ENCODE assay signal across 13 cellular contexts in genomic region chr19:3653865-3654513, GRCh38. TPM values are rescaled to one million over a fixed set of nuclear protein-coding genes. Genes with fewer than 3 reads are reported as not detected.
A peak's percentile ranks its signal among the peaks of the same experiment; 100 is the strongest.
DNase-seq lines count a peak whose midpoint lies in the region; ATAC-seq, FAIRE-seq and TF ChIP-seq lines count a peak whose summit lies in the region.
"Had no signal": no experiment of that assay in that cellular context is flagged by ENCODE, and none has a peak within 500 bp of the region (broad histone marks: within the 10 kb centered on the region; RNA-seq: fewer than 3 reads in every experiment).

No MANE protein-coding gene starts in this region.

- H2AFZ ChIP-seq in KMS-11 (ENCODE audit: low read depth), result no peak overlapping the region
- H2AFZ ChIP-seq: hepatocyte had no signal

- ATAC-seq in stimulated activated naive CD8-positive, alpha-beta T cell treated with anti-CD3 and anti-CD28 coated beads, Interleukin-15, Interleukin-2, amounts not matched to agents 100 U/mL and 50 U/mL, for 24 hours, result no peak
- no peak for ATAC-seq in stimulated activated naive CD8-positive, alpha-beta T cell treated with anti-CD3 and anti-CD28 coated beads, Interleukin-15, amount 100 ng/mL, for 72 hours
- ATAC-seq in GM21528 (IDR thresholded peaks at IDR 0.05; ENCODE audit: low FRiP score, unreplicated experiment), result no peak
- ATAC-seq: activated CD8-positive, alpha-beta memory T cell treated with anti-CD3 and anti-CD28 coated beads, Interleukin-2, amount 10 ng/mL, durations not matched to agents 7 days and 5 days had no signal

- DNase-seq in stimulated activated naive CD8-positive, alpha-beta T cell treated with anti-CD3 and anti-CD28 coated beads, Interleukin-15, Interleukin-2, amounts not matched to agents 100 U/mL and 50 U/mL, for 24 hours, result peak; percentile 41
- DNase-seq in stimulated activated naive CD8-positive, alpha-beta T cell treated with anti-CD3 and anti-CD28 coated beads, Interleukin-15, amount 100 ng/mL, for 72 hours, result no peak
- DNase-seq in chondrocyte (ENCODE audit: low spot score), result no peak
- DNase-seq in GM10266 (ENCODE audit: extremely low spot score), result no peak
- no peak for DNase-seq in NCI-H446 (lab: John Stamatoyannopoulos, UW)
- no peak for DNase-seq in GM19239 (ENCODE audit: insufficient read length, low spot score)
- DNase-seq: activated CD8-positive, alpha-beta memory T cell treated with anti-CD3 and anti-CD28 coated beads, Interleukin-2, amount 10 ng/mL, durations not matched to agents 7 days and 5 days; NCI-H1092; ovary had no signal

- H3K27me3 Mint-ChIP-seq in stimulated activated naive CD8-positive, alpha-beta T cell treated with anti-CD3 and anti-CD28 coated beads, Interleukin-15, amount 100 ng/mL, for 72 hours, result no peaks in the 10 kb centered on the region
- no peaks in the 10 kb centered on the region for H3K27me3 Mint-ChIP-seq in chondrocyte (ENCODE audit: low read depth)
- H3K27me3 Mint-ChIP-seq: activated CD8-positive, alpha-beta memory T cell treated with anti-CD3 and anti-CD28 coated beads, Interleukin-2, amount 10 ng/mL, durations not matched to agents 7 days and 5 days; memory B cell had no signal

- H3K27me3 ChIP-seq in KMS-11 (ENCODE audit: insufficient read depth, low read depth), result no peaks in the 10 kb centered on the region
- H3K27me3 ChIP-seq: hepatocyte, ovary had no signal

- no peaks in the 10 kb centered on the region for H3K9me3 Mint-ChIP-seq in stimulated activated naive CD8-positive, alpha-beta T cell treated with anti-CD3 and anti-CD28 coated beads, Interleukin-15, amount 100 ng/mL, for 72 hours
- H3K9me3 Mint-ChIP-seq in chondrocyte (ENCODE audit: low read depth), result no peaks in the 10 kb centered on the region
- H3K9me3 Mint-ChIP-seq: memory B cell had no signal

- no peak overlapping the region for H3K27ac ChIP-seq in KMS-11
- H3K27ac ChIP-seq: hepatocyte, ovary had no signal

- TF ChIP-seq CTCF in KMS-11 (conservative IDR thresholded peaks at IDR 0.05; ENCODE audit: low read depth, low read length) (peak; percentile 29; the same call in 1 of the 2 replicates), chondrocyte (IDR thresholded peaks at IDR 0.05) (peak; percentile 53), GM10266 (IDR thresholded peaks at IDR 0.05; ENCODE audit: control insufficient read depth, insufficient read depth, low read depth, missing control alignments) (no peak)

- H3K4me3 ChIP-seq in KMS-11 (IDR thresholded peaks at IDR 0.05; ENCODE audit: insufficient read depth, low read depth, low read length), result no peak overlapping the region
- H3K4me3 ChIP-seq: hepatocyte, ovary had no signal

- H3K4me1 ChIP-seq in KMS-11 (ENCODE audit: low read depth, poor library complexity, severe bottlenecking), result no peaks in the 10 kb centered on the region

- H3K4me3 Mint-ChIP-seq in stimulated activated naive CD8-positive, alpha-beta T cell treated with anti-CD3 and anti-CD28 coated beads, Interleukin-15, amount 100 ng/mL, for 72 hours, result no peak overlapping the region
- H3K4me3 Mint-ChIP-seq in chondrocyte (ENCODE audit: unreplicated experiment), result no peak overlapping the region
- H3K4me3 Mint-ChIP-seq: activated CD8-positive, alpha-beta memory T cell treated with anti-CD3 and anti-CD28 coated beads, Interleukin-2, amount 10 ng/mL, durations not matched to agents 7 days and 5 days; memory B cell had no signal

- H3K27ac Mint-ChIP-seq in stimulated activated naive CD8-positive, alpha-beta T cell treated with anti-CD3 and anti-CD28 coated beads, Interleukin-15, amount 100 ng/mL, for 72 hours, result peak overlapping the region in 1 of 2 donors; percentile 46
- H3K27ac Mint-ChIP-seq in chondrocyte (ENCODE audit: unreplicated experiment), result no peak overlapping the region
- H3K27ac Mint-ChIP-seq: activated CD8-positive, alpha-beta memory T cell treated with anti-CD3 and anti-CD28 coated beads, Interleukin-2, amount 10 ng/mL, durations not matched to agents 7 days and 5 days; memory B cell had no signal

- FAIRE-seq in GM19239 (lab: Jason Lieb, UNC), result no peak

- no peak overlapping the region for H3K9ac ChIP-seq in KMS-11

- no peaks in the 10 kb centered on the region for H3K4me1 Mint-ChIP-seq in stimulated activated naive CD8-positive, alpha-beta T cell treated with anti-CD3 and anti-CD28 coated beads, Interleukin-15, amount 100 ng/mL, for 72 hours
- H3K4me1 Mint-ChIP-seq in chondrocyte (ENCODE audit: low read depth), result peaks cover 6% of the 10 kb centered on the region
- H3K4me1 Mint-ChIP-seq: memory B cell had no signal

- H3K79me2 ChIP-seq in KMS-11 (ENCODE audit: insufficient read depth, low read depth), result no peaks in the 10 kb centered on the region
- H3K79me2 ChIP-seq: hepatocyte had no signal

- H4K20me1 ChIP-seq in KMS-11 (ENCODE audit: insufficient read depth), result no peaks in the 10 kb centered on the region

- no peaks in the 10 kb centered on the region for H3K36me3 ChIP-seq in KMS-11 (ENCODE audit: insufficient read depth)
- H3K36me3 ChIP-seq: ovary had no signal

- peaks cover 14% of the 10 kb centered on the region for H3K36me3 Mint-ChIP-seq in chondrocyte (ENCODE audit: low read depth)

- no peak overlapping the region for H3K4me2 ChIP-seq in KMS-11
- H3K4me2 ChIP-seq: hepatocyte had no signal

RNA-seq across cellular contexts. Expression of gene CACTIN, which starts 27.4 kb away (rescaled TPM):
- total RNA-seq in chondrocyte, result 18.6 to 22.0 TPM (median 19.5 TPM) in 3 replicates

RNA-seq across cellular contexts. Expression of gene PIP5K1C, which starts 46.3 kb away (rescaled TPM):
- total RNA-seq in chondrocyte, result 81.0 to 98.4 TPM (median 85.5 TPM) in 3 replicates

RNA-seq across cellular contexts. Expression of gene TBXA2R, which starts 47.3 kb away (rescaled TPM):
- total RNA-seq in chondrocyte, result 5.4 to 5.8 TPM in 2 of 3 replicates, not detected in the other

RNA-seq across cellular contexts. Expression of gene TJP3, which starts 54.2 kb away (rescaled TPM):
- not detected in 3 replicates for total RNA-seq in chondrocyte
